Comparison of ENCODE assay signal across 14 cellular contexts in the genomic region with DNA sequence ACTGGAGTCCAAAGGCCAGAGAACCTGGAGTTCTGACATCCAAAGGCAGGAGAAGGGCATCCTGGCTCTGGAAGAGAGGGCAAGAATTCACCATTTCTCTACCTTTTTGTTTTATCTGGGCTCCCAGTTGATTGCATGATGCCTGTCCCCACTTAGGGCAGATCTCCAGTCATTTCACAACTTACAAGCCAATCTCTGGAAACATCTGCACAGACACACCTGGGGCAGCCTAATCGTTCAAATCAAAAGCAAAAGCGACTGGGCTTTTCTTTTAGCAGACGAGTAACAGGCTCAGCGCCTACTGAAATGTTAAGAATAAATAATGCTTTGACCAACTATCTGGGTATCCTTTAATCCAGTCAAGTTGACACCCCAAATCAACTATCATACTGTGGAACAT.
"Had no signal": no experiment of that assay in that cellular context is flagged by ENCODE, and none has a peak within 500 bp of the region (broad histone marks: within the 10 kb centered on the region; RNA-seq: fewer than 3 reads in every experiment).

No MANE protein-coding gene starts in this region.

- H3K9me3 ChIP-seq: adrenal gland, esophagus squamous epithelium, lower lobe of right lung, thoracic aorta had no signal

- H3K4me3 ChIP-seq: adrenal gland, esophagus squamous epithelium, lower lobe of right lung had no signal

- DNase-seq: activated CD4-positive, alpha-beta T cell treated with anti-CD3 and anti-CD28 coated beads for 48 hours; activated CD8-positive, alpha-beta memory T cell treated with anti-CD3 and anti-CD28 coated beads for 24 hours; activated naive CD4-positive, alpha-beta T cell treated with anti-CD3 and anti-CD28 coated beads, Interleukin-2, amount 50 U/mL, for 16 hours; adrenal gland; esophagus squamous epithelium; foreskin fibroblast; glutamatergic neuron; lower lobe of right lung; stimulated activated CD4-positive, alpha-beta T cell treated with anti-CD3 and anti-CD28 coated beads, Interleukin-4, amount 100 ng/mL, for 1 hour; stimulated activated CD8-positive, alpha-beta memory T cell treated with anti-CD3 and anti-CD28 coated beads, Interleukin-4, amount 100 ng/mL, for 48 hours; stimulated activated naive CD8-positive, alpha-beta T cell treated with anti-CD3 and anti-CD28 coated beads, Interleukin-15, amount 100 ng/mL, for 72 hours had no signal

- H3K4me1 ChIP-seq: esophagus squamous epithelium, lower lobe of right lung had no signal

- H3K27ac ChIP-seq: adrenal gland, esophagus squamous epithelium, lower lobe of right lung, thoracic aorta had no signal

- FAIRE-seq: colon had no signal

- ATAC-seq: activated T-helper 17 cell treated with anti-CD3 and anti-CD28 coated beads, Interleukin-2, amount 50 U/mL, for 72 hours; lower lobe of right lung; stimulated activated naive CD8-positive, alpha-beta T cell treated with anti-CD3 and anti-CD28 coated beads, Interleukin-15, amount 100 ng/mL, for 72 hours had no signal

- H3K36me3 ChIP-seq: adrenal gland, esophagus squamous epithelium, lower lobe of right lung, thoracic aorta had no signal
